In the genomic region with DNA sequence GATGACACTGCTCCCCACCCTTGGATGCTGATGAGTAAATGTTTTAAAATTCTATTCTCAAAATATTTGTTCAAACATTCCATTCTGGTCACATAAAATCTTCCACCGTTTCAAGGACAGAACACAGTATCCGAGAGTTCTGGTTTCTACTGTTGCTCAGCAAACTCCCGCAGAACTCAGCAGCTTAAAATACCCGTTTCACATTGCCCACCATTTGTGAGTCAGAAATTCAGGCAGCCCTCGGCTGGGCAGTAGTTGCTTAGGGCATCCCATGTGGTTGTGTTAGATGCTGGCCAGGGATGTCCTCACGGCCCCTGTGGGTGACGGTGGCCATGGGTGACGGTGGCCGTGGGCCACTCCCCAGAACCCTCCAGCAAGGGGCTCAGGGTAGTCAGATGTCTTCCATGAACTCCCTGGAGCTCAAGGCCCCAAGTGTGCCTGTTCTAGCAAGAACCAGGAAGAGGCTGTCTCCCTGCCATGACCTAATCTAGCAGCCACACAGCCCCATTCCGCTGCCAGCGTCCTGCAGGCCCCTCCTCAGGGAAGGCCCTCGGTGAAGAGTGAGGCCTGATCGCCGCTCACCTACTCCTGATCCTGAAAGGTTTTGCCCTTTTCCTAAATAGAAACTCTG, we compare ENCODE assay signal across 9 cellular contexts. TPM values are rescaled to one million over a fixed set of nuclear protein-coding genes. Genes with fewer than 3 reads are reported as not detected.
DNase-seq lines count a peak whose midpoint lies in the region; ATAC-seq, FAIRE-seq and TF ChIP-seq lines count a peak whose summit lies in the region.
"Had no signal": no experiment of that assay in that cellular context is flagged by ENCODE, and none has a peak within 500 bp of the region (broad histone marks: within the 10 kb centered on the region; RNA-seq: fewer than 3 reads in every experiment).

No MANE protein-coding gene starts in this region.

- no peak overlapping the region for H3K4me3 Mint-ChIP-seq in CD4-positive, CD25-positive, alpha-beta regulatory T cell

- no peak overlapping the region for H3K4me3 ChIP-seq in CD4-positive, CD25-positive, alpha-beta regulatory T cell (ENCODE audit: low read depth, low read length)
- peak overlapping the region; percentile 36 for H3K4me3 ChIP-seq in WI38 (ENCODE audit: low read depth, low read length)

- TF ChIP-seq CTCF in WI38 (IDR thresholded peaks at IDR 0.05; ENCODE audit: low read depth, low read length): no peak
- no peak for TF ChIP-seq CTCF in foreskin keratinocyte (conservative IDR thresholded peaks at IDR 0.05)
- no peak for TF ChIP-seq CTCF in omental fat pad (IDR thresholded peaks at IDR 0.05)

- no peak for FAIRE-seq in GM12892 (lab: Jason Lieb, UNC)

- no peak for ATAC-seq in CD4-positive, CD25-positive, alpha-beta regulatory T cell (ENCODE audit: low read depth in 2 of 2)
- ATAC-seq in foreskin keratinocyte: peak; percentile 66
- peak; percentile 33 for ATAC-seq in omental fat pad (ENCODE audit: low FRiP score)
- ATAC-seq in HG02852 (IDR thresholded peaks at IDR 0.05; ENCODE audit: unreplicated experiment): no peak

- DNase-seq in CD4-positive, CD25-positive, alpha-beta regulatory T cell: no peak
- DNase-seq in foreskin keratinocyte (peak; percentile 40 to 60), omental fat pad (ENCODE audit: low spot score) (no peak), NOMO-1 (lab: John Stamatoyannopoulos, UW; ENCODE audit: unreplicated experiment in 2 of 2) (no peak), NCI-H446 (lab: John Stamatoyannopoulos, UW) (no peak), GM12892 (ENCODE audit: insufficient read length) (no peak)

- no peak overlapping the region for H3K27ac ChIP-seq in CD4-positive, CD25-positive, alpha-beta regulatory T cell (ENCODE audit: insufficient read depth, low read length, poor library complexity, severe bottlenecking)
- H3K27ac ChIP-seq in foreskin keratinocyte: no peak overlapping the region

- H3K4me1 ChIP-seq in CD4-positive, CD25-positive, alpha-beta regulatory T cell (ENCODE audit: control insufficient read depth, insufficient read depth, low read length, poor library complexity, severe bottlenecking): no peaks in the 10 kb centered on the region
- peaks cover 16% of the 10 kb centered on the region for H3K4me1 ChIP-seq in foreskin keratinocyte

- H3K9me3 Mint-ChIP-seq in CD4-positive, CD25-positive, alpha-beta regulatory T cell: no peaks in the 10 kb centered on the region

- H3K27ac Mint-ChIP-seq in CD4-positive, CD25-positive, alpha-beta regulatory T cell: peak overlapping the region in 2 of 3 donors; percentile 77

- no peak for TF ChIP-seq POLR2A in GM12892 (IDR thresholded peaks at IDR 0.05; ENCODE audit: low read depth, low read length)

- H3K27me3 Mint-ChIP-seq in CD4-positive, CD25-positive, alpha-beta regulatory T cell: no peaks in the 10 kb centered on the region

- H3K27me3 ChIP-seq in CD4-positive, CD25-positive, alpha-beta regulatory T cell (ENCODE audit: control insufficient read depth, insufficient read depth, low read length): no peaks in the 10 kb centered on the region
- H3K27me3 ChIP-seq in foreskin keratinocyte: no peaks in the 10 kb centered on the region

- H3K36me3 Mint-ChIP-seq in CD4-positive, CD25-positive, alpha-beta regulatory T cell: no peaks in the 10 kb centered on the region

- no peaks in the 10 kb centered on the region for H3K9me3 ChIP-seq in CD4-positive, CD25-positive, alpha-beta regulatory T cell (ENCODE audit: control insufficient read depth in 2 of 2, low read length in 2 of 2)

- H3K4me1 Mint-ChIP-seq in CD4-positive, CD25-positive, alpha-beta regulatory T cell: peaks cover 6 to 52% (median 20%) of the 10 kb centered on the region in 4 donors

- H3K36me3 ChIP-seq in CD4-positive, CD25-positive, alpha-beta regulatory T cell (ENCODE audit: control insufficient read depth, insufficient read depth, low read length): peaks cover 21% of the 10 kb centered on the region

RNA-seq across cellular contexts. Expression of gene MGAT1, which starts 17.3 kb away (rescaled TPM):
- total RNA-seq in CD4-positive, CD25-positive, alpha-beta regulatory T cell: 106 TPM
- polyA plus RNA-seq in CD4-positive, CD25-positive, alpha-beta regulatory T cell: 100 to 1,000 TPM; 171 to 210 (median 194) TPM
- 85.6 and 105 TPM in 2 replicates for total RNA-seq in foreskin keratinocyte
- polyA plus RNA-seq in foreskin keratinocyte: 78.9 and 96.4 TPM in 2 replicates
- 100 to 1,000 TPM; 159 to 376 (median 258) TPM for total RNA-seq in omental fat pad
- polyA plus RNA-seq in GM12892 (2012; ENCODE audit: missing spikeins): 40.5 TPM

RNA-seq across cellular contexts. Expression of gene OR2Y1, which starts 45.4 kb away (rescaled TPM):
- not detected for total RNA-seq in CD4-positive, CD25-positive, alpha-beta regulatory T cell
- polyA plus RNA-seq in CD4-positive, CD25-positive, alpha-beta regulatory T cell: not detected
- total RNA-seq in foreskin keratinocyte (not detected in 2 replicates), omental fat pad (not detected)
- not detected in 2 replicates for polyA plus RNA-seq in foreskin keratinocyte
- not detected for polyA plus RNA-seq in GM12892 (2012; ENCODE audit: missing spikeins)
- total RNA-seq: T-helper 2 cell treated with Interferon-gamma antibody and Interleukin-4, amounts not matched to agents 100 ng/mL and 5 ng/mL, for 36 hours had no signal

Comparison
In these comparisons a context has a peak if more than half of its experiments do, and no peak if none do; other contexts are left out.
1. ATAC-seq: peak in foreskin keratinocyte (single experiment) and omental fat pad (single experiment); none in CD4-positive, CD25-positive, alpha-beta regulatory T cell (0 of 2) and HG02852 (single experiment).
2. DNase-seq: peak in foreskin keratinocyte (2 of 2); none in CD4-positive, CD25-positive, alpha-beta regulatory T cell (0 of 3), omental fat pad (single experiment), NOMO-1 (0 of 2), NCI-H446 (0 of 2) and GM12892 (single experiment).